18 cellular contexts compared by ENCODE assay signal in genomic region chr4:110595583-110595982, GRCh38. TPM values are rescaled to one million over a fixed set of nuclear protein-coding genes. Genes with fewer than 3 reads are reported as not detected.
DNase-seq lines count a peak whose midpoint lies in the region; ATAC-seq and TF ChIP-seq lines count a peak whose summit lies in the region.
"Had no signal": no experiment of that assay in that cellular context is flagged by ENCODE, and none has a peak within 500 bp of the region (broad histone marks: within the 10 kb centered on the region; RNA-seq: fewer than 3 reads in every experiment).

No MANE protein-coding gene starts in this region.

- no peak overlapping the region for H3K27ac ChIP-seq in ascending aorta
- H3K27ac ChIP-seq: BLaER1 had no signal

- H3K4me3 Mint-ChIP-seq in activated T-helper 17 cell treated with anti-CD3 and anti-CD28 coated beads, Interleukin-2, amount 50 U/mL, for 72 hours = no peak overlapping the region
- H3K4me3 Mint-ChIP-seq in chondrocyte (ENCODE audit: unreplicated experiment) = no peak overlapping the region
- no peak overlapping the region for H3K4me3 Mint-ChIP-seq in activated T-cell treated with anti-CD3 and anti-CD28 coated beads, Interleukin-2, amount 50 U/mL, for 72 hours
- H3K4me3 Mint-ChIP-seq in CD14-positive monocyte = no peak overlapping the region
- H3K4me3 Mint-ChIP-seq: CD4-positive, alpha-beta T cell; CD8-positive, alpha-beta T cell had no signal

- ATAC-seq in GM18870 (IDR thresholded peaks at IDR 0.05; ENCODE audit: unreplicated experiment) = peak; percentile 86
- peak; percentile 61 for ATAC-seq in HG02938 (IDR thresholded peaks at IDR 0.05; ENCODE audit: unreplicated experiment)
- ATAC-seq in activated T-helper 17 cell treated with anti-CD3 and anti-CD28 coated beads, Interleukin-2, amount 50 U/mL, for 72 hours (replicated peaks) = peak; percentile 16
- ATAC-seq in activated T-cell treated with anti-CD3 and anti-CD28 coated beads, Interleukin-2, amount 50 U/mL, for 72 hours (replicated peaks in 1 of 2) = no peak
- ATAC-seq: CD8-positive, alpha-beta T cell had no signal

- H3K9me3 Mint-ChIP-seq in activated T-helper 17 cell treated with anti-CD3 and anti-CD28 coated beads, Interleukin-2, amount 50 U/mL, for 72 hours = peaks cover 7% of the 10 kb centered on the region
- H3K9me3 Mint-ChIP-seq in chondrocyte (ENCODE audit: low read depth) (peaks cover 16% of the 10 kb centered on the region), CD14-positive monocyte (peaks cover 4 to 28% (median 14%) of the 10 kb centered on the region in 7 donors)
- peaks cover 4 to 9% of the 10 kb centered on the region in 2 donors for H3K9me3 Mint-ChIP-seq in activated T-cell treated with anti-CD3 and anti-CD28 coated beads, Interleukin-2, amount 50 U/mL, for 72 hours

- peaks cover 0 to 17% of the 10 kb centered on the region in 2 donors for H3K9me3 ChIP-seq in ascending aorta
- H3K9me3 ChIP-seq: BE2C had no signal

- H3K36me3 ChIP-seq in ascending aorta = no peaks in the 10 kb centered on the region
- H3K36me3 ChIP-seq: BE2C, BLaER1 had no signal

- H3K4me3 ChIP-seq in ascending aorta = no peak overlapping the region
- H3K4me3 ChIP-seq: BLaER1 had no signal

- TF ChIP-seq CTCF in chondrocyte (IDR thresholded peaks at IDR 0.05) (no peak), CD14-positive monocyte (IDR thresholded peaks at IDR 0.05) (no peak), ascending aorta (IDR thresholded peaks at IDR 0.05) (no peak)

- no peaks in the 10 kb centered on the region for H3K27me3 ChIP-seq in ascending aorta
- H3K27me3 ChIP-seq: BLaER1 had no signal

- peaks cover 35% of the 10 kb centered on the region for H3K27me3 Mint-ChIP-seq in activated T-helper 17 cell treated with anti-CD3 and anti-CD28 coated beads, Interleukin-2, amount 50 U/mL, for 72 hours
- H3K27me3 Mint-ChIP-seq in chondrocyte (ENCODE audit: low read depth) = peaks cover 36% of the 10 kb centered on the region
- peaks cover 19% of the 10 kb centered on the region for H3K27me3 Mint-ChIP-seq in activated T-cell treated with anti-CD3 and anti-CD28 coated beads, Interleukin-2, amount 50 U/mL, for 72 hours (ENCODE audit: low read depth)
- peaks cover 8 to 14% (median 11%) of the 10 kb centered on the region in 3 donors for H3K27me3 Mint-ChIP-seq in CD14-positive monocyte (ENCODE audit: low read depth in 3 of 3)

- intact Hi-C loops in CD14-positive monocyte (cut with micrococcal nuclease) = no loop called here
- intact Hi-C loops in ascending aorta (cut with DNase I) = no loop called here

- H3K27ac Mint-ChIP-seq in activated T-helper 17 cell treated with anti-CD3 and anti-CD28 coated beads, Interleukin-2, amount 50 U/mL, for 72 hours = no peak overlapping the region
- H3K27ac Mint-ChIP-seq in chondrocyte (ENCODE audit: unreplicated experiment) = no peak overlapping the region
- no peak overlapping the region for H3K27ac Mint-ChIP-seq in activated T-cell treated with anti-CD3 and anti-CD28 coated beads, Interleukin-2, amount 50 U/mL, for 72 hours
- no peak overlapping the region for H3K27ac Mint-ChIP-seq in CD14-positive monocyte
- H3K27ac Mint-ChIP-seq: CD4-positive, alpha-beta T cell; CD8-positive, alpha-beta T cell had no signal

- H3K4me1 Mint-ChIP-seq in activated T-helper 17 cell treated with anti-CD3 and anti-CD28 coated beads, Interleukin-2, amount 50 U/mL, for 72 hours = no peaks in the 10 kb centered on the region
- H3K4me1 Mint-ChIP-seq in chondrocyte (ENCODE audit: low read depth) = no peaks in the 10 kb centered on the region
- H3K4me1 Mint-ChIP-seq in activated T-cell treated with anti-CD3 and anti-CD28 coated beads, Interleukin-2, amount 50 U/mL, for 72 hours (ENCODE audit: low read depth) = no peaks in the 10 kb centered on the region
- H3K4me1 Mint-ChIP-seq in CD14-positive monocyte = no peaks in the 10 kb centered on the region

- DNase-seq in chondrocyte (ENCODE audit: low spot score) = no peak
- no peak for DNase-seq in activated T-cell treated with anti-CD3 and anti-CD28 coated beads, Interleukin-2, amount 50 U/mL, for 72 hours
- DNase-seq in CD14-positive monocyte (ENCODE audit: low spot score) = no peak
- no peak for DNase-seq in ascending aorta (ENCODE audit: low spot score in 2 of 2)
- DNase-seq: 8988T; ACHN; BE2C; C1 segment of cervical spinal cord; Caco-2; Calu3; CD4-positive, alpha-beta T cell; CD8-positive, alpha-beta T cell; DMS79 treated with DMSO at 0.1 percent for 48 hours; GF-D8 had no signal

- no peaks in the 10 kb centered on the region for H3K4me1 ChIP-seq in ascending aorta
- H3K4me1 ChIP-seq: BE2C, BLaER1, Caco-2 had no signal

- no peaks in the 10 kb centered on the region for H3K36me3 Mint-ChIP-seq in activated T-helper 17 cell treated with anti-CD3 and anti-CD28 coated beads, Interleukin-2, amount 50 U/mL, for 72 hours (ENCODE audit: low read depth)
- H3K36me3 Mint-ChIP-seq in chondrocyte (ENCODE audit: low read depth) (peaks cover 2% of the 10 kb centered on the region), CD14-positive monocyte (no peaks in the 10 kb centered on the region)
- H3K36me3 Mint-ChIP-seq in activated T-cell treated with anti-CD3 and anti-CD28 coated beads, Interleukin-2, amount 50 U/mL, for 72 hours (ENCODE audit: insufficient read depth in 2 of 2) = no peaks in the 10 kb centered on the region
- H3K36me3 Mint-ChIP-seq: CD8-positive, alpha-beta T cell had no signal

RNA-seq across cellular contexts. Expression of gene PITX2, which starts 27.3 kb away (rescaled TPM):
- under 1 TPM in 1 of 2 donors, not detected in 1; 0.13 TPM for total RNA-seq in activated T-helper 17 cell treated with anti-CD3 and anti-CD28 coated beads, Interleukin-2, amount 50 U/mL, for 72 hours
- total RNA-seq in chondrocyte (0.64 to 1.0 TPM in 2 of 3 replicates, not detected in the other), ascending aorta (not detected)
- under 1 TPM in 1 of 2 donors, not detected in 1; 0.31 TPM for total RNA-seq in activated T-cell treated with anti-CD3 and anti-CD28 coated beads, Interleukin-2, amount 50 U/mL, for 72 hours
- not detected for polyA plus RNA-seq in CD14-positive monocyte
- total RNA-seq: Calu3; CD4-positive, alpha-beta T cell; CD8-positive, alpha-beta T cell had no signal

Comparison
In these comparisons a context has a peak if more than half of its experiments do, and no peak if none do; other contexts are left out.
1. ATAC-seq: peak in GM18870 (single experiment), HG02938 (single experiment) and activated T-helper 17 cell treated with anti-CD3 and anti-CD28 coated beads, Interleukin-2, amount 50 U/mL, for 72 hours (single experiment); none in activated T-cell treated with anti-CD3 and anti-CD28 coated beads, Interleukin-2, amount 50 U/mL, for 72 hours (0 of 2).